12 cellular contexts compared by ENCODE assay signal in the genomic region with DNA sequence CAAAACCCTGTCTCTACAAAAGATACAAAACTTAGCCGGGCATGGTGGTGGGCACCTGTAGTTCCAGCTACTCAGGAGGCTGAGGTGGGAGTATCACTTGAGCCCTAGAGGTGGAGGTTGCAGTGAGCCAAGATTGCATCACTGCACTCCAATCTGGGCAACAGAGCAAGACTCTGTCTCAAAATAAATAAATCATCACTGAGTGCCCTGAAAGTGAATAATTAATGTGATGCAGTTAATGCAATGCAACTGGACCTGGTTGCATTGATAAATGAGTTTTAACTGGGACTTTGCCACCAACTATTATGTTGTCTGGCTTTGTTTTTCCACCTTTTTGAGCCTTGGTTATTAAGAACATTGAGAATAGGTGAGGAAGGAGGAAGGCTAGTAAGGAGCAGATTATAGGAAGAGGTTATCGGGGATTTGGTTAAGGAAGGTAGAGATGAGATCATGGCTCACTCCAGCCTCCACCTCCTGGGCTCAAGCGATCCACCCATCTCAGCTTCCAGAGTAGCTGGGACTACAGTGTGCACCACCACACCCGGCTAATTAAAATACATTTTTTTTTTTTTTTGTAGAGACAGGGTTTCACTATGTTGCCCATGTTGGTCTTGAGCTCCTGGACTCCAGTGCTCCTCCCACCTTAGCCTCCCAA.
"Had no signal": no experiment of that assay in that cellular context is flagged by ENCODE, and none has a peak within 500 bp of the region (broad histone marks: within the 10 kb centered on the region; RNA-seq: fewer than 3 reads in every experiment).

No MANE protein-coding gene starts in this region.

- H3K27me3 ChIP-seq: esophagus squamous epithelium, foreskin keratinocyte, tibial nerve, uterus had no signal

- H3K27ac ChIP-seq: foreskin keratinocyte, uterus had no signal

- H3K9me3 Mint-ChIP-seq: naive B cell; stimulated activated naive B cell treated with anti-CD40 and anti-IgM and Interleukin-4, amounts not matched to agents 10 μg/mL and 1 μg/mL and 100 μg/mL, for 72 hours had no signal

- H3K4me3 ChIP-seq: esophagus squamous epithelium, tibial nerve, uterus had no signal

- DNase-seq: activated CD4-positive, CD25-positive, alpha-beta regulatory T cell treated with anti-CD3 and anti-CD28 coated beads, Interleukin-2, amount 50 U/mL, for 72 hours; effector CD4-positive, alpha-beta T cell; esophagus squamous epithelium; foreskin keratinocyte; left cardiac atrium; mammary epithelial cell; naive B cell; stimulated activated CD4-positive, alpha-beta T cell treated with anti-CD3 and anti-CD28 coated beads, Interleukin-2, amount 100 ng/mL, for 48 hours; stimulated activated naive B cell treated with anti-CD40 and anti-IgM and Interleukin-4, amounts not matched to agents 10 μg/mL and 1 μg/mL and 100 μg/mL, for 72 hours; T-helper 9 cell; uterus had no signal

- H3K27me3 Mint-ChIP-seq: naive B cell; stimulated activated naive B cell treated with anti-CD40 and anti-IgM and Interleukin-4, amounts not matched to agents 10 μg/mL and 1 μg/mL and 100 μg/mL, for 72 hours had no signal

- H3K4me1 ChIP-seq: foreskin keratinocyte, uterus had no signal

- H3K9me3 ChIP-seq: esophagus squamous epithelium, tibial nerve, uterus had no signal

- ATAC-seq: foreskin keratinocyte; left cardiac atrium; stimulated activated naive B cell treated with anti-CD40 and anti-IgM and Interleukin-4, amounts not matched to agents 10 μg/mL and 1 μg/mL and 100 μg/mL, for 72 hours had no signal

- H3K4me3 Mint-ChIP-seq: naive B cell; stimulated activated naive B cell treated with anti-CD40 and anti-IgM and Interleukin-4, amounts not matched to agents 10 μg/mL and 1 μg/mL and 100 μg/mL, for 72 hours had no signal

- H3K27ac Mint-ChIP-seq: stimulated activated naive B cell treated with anti-CD40 and anti-IgM and Interleukin-4, amounts not matched to agents 10 μg/mL and 1 μg/mL and 100 μg/mL, for 72 hours had no signal

- H3K36me3 ChIP-seq: uterus had no signal
